In the genomic region with DNA sequence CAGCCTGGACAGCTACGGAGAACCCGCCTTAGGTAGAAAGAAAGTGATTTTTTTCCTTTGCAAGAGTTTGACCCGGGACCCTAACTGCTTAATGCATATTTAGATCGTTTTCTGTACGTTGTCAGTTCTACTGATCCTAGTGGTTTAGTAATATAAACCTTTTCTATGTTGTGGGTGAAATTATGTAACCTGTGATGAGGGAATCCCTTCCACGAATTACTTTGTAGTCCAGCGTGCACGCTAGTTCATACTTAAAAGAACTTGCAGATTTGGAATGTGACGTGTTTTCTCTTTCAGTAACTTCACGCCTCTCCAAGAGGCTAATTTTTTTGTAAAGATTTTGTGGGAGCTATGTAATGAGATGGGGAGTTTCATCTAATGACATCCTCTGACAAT, we compare ENCODE assay signal across 8 cellular contexts. TPM values are rescaled to one million over a fixed set of nuclear protein-coding genes. Genes with fewer than 3 reads are reported as not detected.
DNase-seq lines count a peak whose midpoint lies in the region; ATAC-seq, FAIRE-seq and TF ChIP-seq lines count a peak whose summit lies in the region.

No MANE protein-coding gene starts in this region.

- TF ChIP-seq CTCF in Caco-2 (IDR thresholded peaks at IDR 0.05; ENCODE audit: insufficient read depth in 1 of 2, low read depth in 1 of 2, low read length in 1 of 2, severe bottlenecking in 1 of 2, unreplicated experiment in 1 of 2) = no peak
- TF ChIP-seq CTCF in Panc1 (IDR thresholded peaks at IDR 0.05) = no peak
- TF ChIP-seq CTCF in endothelial cell of umbilical vein (IDR thresholded peaks at IDR 0.05; ENCODE audit: extremely low read depth in 1 of 2, insufficient read depth in 1 of 2, low read depth in 1 of 2, low read length in 2 of 2) = no peak
- TF ChIP-seq CTCF in ovary (IDR thresholded peaks at IDR 0.05) = no peak

- H3K4me2 ChIP-seq in endothelial cell of umbilical vein (ENCODE audit: insufficient read depth, low read length) = peak overlapping the region; percentile 96

- DNase-seq in Caco-2 (no peak), Panc1 (ENCODE audit: low read depth, low spot score) (no peak), endothelial cell of umbilical vein (ENCODE audit: low read depth, low spot score) (no peak), ovary (no peak), NCI-H69 (lab: John Stamatoyannopoulos, UW) (no peak), NCI-H1092 treated with DMSO at 0.1 percent for 48 hours (lab: John Stamatoyannopoulos, UW) (no peak), urothelium cell line (ENCODE audit: low spot score) (no peak), NCI-H1105 treated with DMSO at 0.1 percent for 48 hours (lab: John Stamatoyannopoulos, UW) (no peak)

- TF ChIP-seq POLR2A in endothelial cell of umbilical vein (IDR thresholded peaks at IDR 0.05; ENCODE audit: low read depth, low read length) (no peak), ovary (IDR thresholded peaks at IDR 0.05) (no peak)

- in situ Hi-C loops in Panc1 (cut with HindIII; ENCODE audit: low pct_unique_long_range_greater_than_20kb, low sequenced_read_pairs) = no loop called here

- no peak overlapping the region for H2AFZ ChIP-seq in endothelial cell of umbilical vein (ENCODE audit: low read depth, low read length)

- H3K9me3 ChIP-seq in Caco-2 (no peaks in the 10 kb centered on the region), Panc1 (ENCODE audit: control insufficient read depth, insufficient read depth, low read depth, low read length) (no peaks in the 10 kb centered on the region), endothelial cell of umbilical vein (replicated peaks; ENCODE audit: control insufficient read depth, insufficient read depth, low read length) (no peaks in the 10 kb centered on the region), ovary (no peaks in the 10 kb centered on the region)

- H3K27ac Mint-ChIP-seq in Caco-2 (ENCODE audit: unreplicated experiment) = peak overlapping the region; percentile 91

- dilution Hi-C loops in endothelial cell of umbilical vein (cut with MboI; ENCODE audit: extremely low pct_ligation_motif_present, low sequenced_read_pairs) = no loop called here

- no peak for TF ChIP-seq EP300 in ovary (IDR thresholded peaks at IDR 0.05)

- ATAC-seq in Panc1 = no peak

- no peaks in the 10 kb centered on the region; the same call in 1 of the 2 replicates for H3K36me3 ChIP-seq in Caco-2 (ENCODE audit: control insufficient read depth, insufficient read depth, low read length)
- peaks cover 36% of the 10 kb centered on the region for H3K36me3 ChIP-seq in Panc1 (ENCODE audit: control insufficient read depth, insufficient read depth, low read length)
- H3K36me3 ChIP-seq in endothelial cell of umbilical vein (ENCODE audit: control insufficient read depth in 2 of 2, extremely low read depth in 1 of 2, insufficient read depth in 2 of 2, low read length in 2 of 2) = peaks cover 9 to 13% of the 10 kb centered on the region in 2 experiments
- no peaks in the 10 kb centered on the region for H3K36me3 ChIP-seq in ovary

- 0 to 1% (median 1%) methylated on average over 10 of the region's 10 CpGs for WGBS in ovary, 3 donors

- peak overlapping the region; percentile 100 for H3K4me3 ChIP-seq in Caco-2 (ENCODE audit: low read depth, low read length)
- peak overlapping the region; percentile 82 to 85 for H3K4me3 ChIP-seq in Panc1 (ENCODE audit: low read depth in 2 of 2, low read length in 2 of 2)
- peak overlapping the region; percentile 52 to 99 (median 88) for H3K4me3 ChIP-seq in endothelial cell of umbilical vein (replicated peaks in 1 of 3; ENCODE audit: insufficient read depth in 1 of 3, low read depth in 1 of 3, low read length in 3 of 3)
- peak overlapping the region; percentile 97 for H3K4me3 ChIP-seq in ovary

- H3K9me3 Mint-ChIP-seq in Caco-2 (ENCODE audit: unreplicated experiment) = no peaks in the 10 kb centered on the region

- peaks cover 4% of the 10 kb centered on the region for H4K20me1 ChIP-seq in endothelial cell of umbilical vein (replicated peaks; ENCODE audit: control insufficient read depth, extremely low read depth, insufficient read depth, low read length)

- no peak for FAIRE-seq in endothelial cell of umbilical vein (lab: Jason Lieb, UNC)
- FAIRE-seq in urothelium cell line (lab: Jason Lieb, UNC) = no peak

- H3K27ac ChIP-seq in Panc1 (ENCODE audit: low read length) (peak overlapping the region; percentile 93), endothelial cell of umbilical vein (ENCODE audit: insufficient read depth, low read depth, low read length) (no peak overlapping the region), ovary (peak overlapping the region in 1 of 2 donors; percentile 90)

- no peaks in the 10 kb centered on the region for H3K27me3 Mint-ChIP-seq in Caco-2 (ENCODE audit: insufficient read depth, unreplicated experiment)

- no peaks in the 10 kb centered on the region for H3K9me1 ChIP-seq in endothelial cell of umbilical vein (replicated peaks; ENCODE audit: control insufficient read depth, extremely low read depth, insufficient read depth, low read length)

- intact Hi-C loops in Caco-2 (cut with micrococcal nuclease; ENCODE audit: unreplicated experiment) = loop anchor here (2.0 kb wide), 1 partner anchor 33 kb away; no protein-coding TSS in a partner anchor
- intact Hi-C loops in Panc1 (cut with micrococcal nuclease; ENCODE audit: unreplicated experiment) = no loop called here
- intact Hi-C loops in endothelial cell of umbilical vein (cut with micrococcal nuclease) = loop anchor here (2.0 to 10.0 kb wide), 3 partner anchors 101 to 626 kb away; a partner anchor contains a TSS
- intact Hi-C loops in ovary (cut with DNase I) = loop anchor here in 1 of 4 donors (2.0 kb wide), 1 partner anchor 33 kb away; no protein-coding TSS in a partner anchor

- peak overlapping the region; percentile 76 for H3K9ac ChIP-seq in endothelial cell of umbilical vein (replicated peaks; ENCODE audit: extremely low read depth, insufficient read depth, low read length)

- BruUV-seq in Caco-2 (replicated peaks; lab: Mats Ljungman, UMichigan) (TSS peak; percentile 45), Panc1 (replicated peaks; lab: Mats Ljungman, UMichigan) (no TSS peak), endothelial cell of umbilical vein (replicated peaks; lab: Mats Ljungman, UMichigan) (no TSS peak)

- peak overlapping the region; percentile 98 for H3K4me3 Mint-ChIP-seq in Caco-2 (ENCODE audit: unreplicated experiment)

- 0 out of 2 replicates have a peak, but pooled peaks cover 4% of the 10 kb centered on the region for H3K4me1 ChIP-seq in Caco-2
- peaks cover 16% of the 10 kb centered on the region for H3K4me1 ChIP-seq in Panc1 (ENCODE audit: control insufficient read depth, insufficient read depth, low read length)
- peaks cover 35% of the 10 kb centered on the region for H3K4me1 ChIP-seq in endothelial cell of umbilical vein (ENCODE audit: control insufficient read depth, extremely low read depth, insufficient read depth, low read length)
- H3K4me1 ChIP-seq in ovary (ENCODE audit: insufficient read depth) = peaks cover 10% of the 10 kb centered on the region

- POLR2A ChIA-PET in Caco-2 (lab: Charles Lee) = interaction anchor here (1.0 kb wide), 1 partner anchor 540 kb away, joined by 3 read pairs; no protein-coding TSS in a partner anchor
- POLR2A ChIA-PET in Panc1 (lab: Charles Lee) = no interaction called here
- POLR2A ChIA-PET in endothelial cell of umbilical vein (lab: Charles Lee) = interaction anchor here (0.6 to 1.1 kb wide), 3 partner anchors 10 to 378 kb away, joined by 3 to 6 read pairs (median 3); a partner anchor contains a TSS

- H3K4me1 Mint-ChIP-seq in Caco-2 (ENCODE audit: low read depth, unreplicated experiment) = peaks cover 14% of the 10 kb centered on the region

- H3K36me3 Mint-ChIP-seq in Caco-2 (ENCODE audit: insufficient read depth, unreplicated experiment) = peaks cover 25% of the 10 kb centered on the region

- H3K27me3 ChIP-seq in Caco-2 (replicated peaks; ENCODE audit: control insufficient read depth, insufficient read depth, low read length) = no peaks in the 10 kb centered on the region
- H3K27me3 ChIP-seq in Panc1 (ENCODE audit: control insufficient read depth, insufficient read depth, low read length) = no peaks in the 10 kb centered on the region
- H3K27me3 ChIP-seq in endothelial cell of umbilical vein (ENCODE audit: control insufficient read depth in 2 of 2, insufficient read depth in 2 of 2, low read length in 2 of 2) = no peaks in the 10 kb centered on the region
- H3K27me3 ChIP-seq in ovary = no peaks in the 10 kb centered on the region

- H3K79me2 ChIP-seq in endothelial cell of umbilical vein (ENCODE audit: control insufficient read depth, insufficient read depth, low read length) = peaks cover 27% of the 10 kb centered on the region

- CTCF ChIA-PET in Caco-2 (lab: Charles Lee) = interaction anchor here (1.0 to 1.8 kb wide), 3 partner anchors 35 to 182 kb away, joined by 3 to 8 read pairs (median 3); no protein-coding TSS in a partner anchor
- CTCF ChIA-PET in Panc1 (lab: Charles Lee) = interaction anchor here (0.6 to 1.7 kb wide), 2 partner anchors 35 to 190 kb away, joined by 5 to 8 read pairs; no protein-coding TSS in a partner anchor
- CTCF ChIA-PET in endothelial cell of umbilical vein (lab: Charles Lee) = interaction anchor here (0.7 to 1.6 kb wide), 8 partner anchors 8 to 137 kb away, joined by 3 to 6 read pairs (median 4); a partner anchor contains a TSS

RNA-seq across cellular contexts. Expression of a gene that starts 0.7 kb away (rescaled TPM):
- total RNA-seq in Caco-2 (2022) (25.2 and 28.8 TPM in 2 replicates), Panc1 (2021; ENCODE audit: unreplicated experiment) (38.8 TPM), endothelial cell of umbilical vein (28.0 and 35.5 TPM in 2 replicates), ovary (10 to 100 TPM; 27.0 to 81.9 (median 42.1) TPM)
- 12.4 TPM for polyA plus RNA-seq in Panc1 (2012; ENCODE audit: insufficient read length)
- polyA plus RNA-seq in endothelial cell of umbilical vein (6.7 and 7.5 TPM in 2 replicates), ovary (10 to 100 TPM; 19.6 to 20.5 TPM)
- 5.0 and 6.1 TPM in 2 replicates for polyA plus RNA-seq in endothelial cell of umbilical vein (2011; cell fraction: cytosol; rRNA removed)
- polyA plus RNA-seq in endothelial cell of umbilical vein (2011; cell fraction: nucleus; rRNA removed) = 18.1 and 27.6 TPM in 2 replicates
- polyA plus RNA-seq in endothelial cell of umbilical vein (2012) = 13.2 and 14.2 TPM in 2 replicates
- 14.2 and 17.3 TPM in 2 replicates for polyA minus RNA-seq in endothelial cell of umbilical vein
- 10.3 TPM for polyA minus RNA-seq in endothelial cell of umbilical vein (2011; cell fraction: cytosol; rRNA and poly(A)+ RNA removed)
- polyA minus RNA-seq in endothelial cell of umbilical vein (2011; cell fraction: nucleus; rRNA and poly(A)+ RNA removed) = 41.3 and 42.4 TPM in 2 replicates

RNA-seq across cellular contexts. Expression of a gene that starts 55.8 kb away (rescaled TPM):
- total RNA-seq in Caco-2 (2022) = 67.3 and 81.2 TPM in 2 replicates
- 4.7 TPM for total RNA-seq in Panc1 (2021; ENCODE audit: unreplicated experiment)
- polyA plus RNA-seq in Panc1 (2012; ENCODE audit: insufficient read length) = 13.1 TPM
- 6.0 and 6.7 TPM in 2 replicates for total RNA-seq in endothelial cell of umbilical vein
- 10.4 and 12.7 TPM in 2 replicates for polyA plus RNA-seq in endothelial cell of umbilical vein
- polyA plus RNA-seq in endothelial cell of umbilical vein (2011; cell fraction: cytosol; rRNA removed) = 6.3 and 7.4 TPM in 2 replicates
- 14.1 and 17.7 TPM in 2 replicates for polyA plus RNA-seq in endothelial cell of umbilical vein (2011; cell fraction: nucleus; rRNA removed)
- 10.0 and 13.9 TPM in 2 replicates for polyA plus RNA-seq in endothelial cell of umbilical vein (2012)
- polyA minus RNA-seq in endothelial cell of umbilical vein = 8.7 and 11.6 TPM in 2 replicates
- polyA minus RNA-seq in endothelial cell of umbilical vein (2011; cell fraction: cytosol; rRNA and poly(A)+ RNA removed) = not detected
- polyA minus RNA-seq in endothelial cell of umbilical vein (2011; cell fraction: nucleus; rRNA and poly(A)+ RNA removed) = 5.8 and 7.4 TPM in 2 replicates
- total RNA-seq in ovary = 10 to 100 TPM in 5 of 7 donors, 1 to 10 TPM in 2; 5.9 to 24.9 (median 13.1) TPM
- 10 to 100 TPM in 1 of 2 donors, 1 to 10 TPM in 1; 9.1 to 25.5 TPM for polyA plus RNA-seq in ovary
